ENCODE assay signal across 20 cellular contexts in the genomic region with DNA sequence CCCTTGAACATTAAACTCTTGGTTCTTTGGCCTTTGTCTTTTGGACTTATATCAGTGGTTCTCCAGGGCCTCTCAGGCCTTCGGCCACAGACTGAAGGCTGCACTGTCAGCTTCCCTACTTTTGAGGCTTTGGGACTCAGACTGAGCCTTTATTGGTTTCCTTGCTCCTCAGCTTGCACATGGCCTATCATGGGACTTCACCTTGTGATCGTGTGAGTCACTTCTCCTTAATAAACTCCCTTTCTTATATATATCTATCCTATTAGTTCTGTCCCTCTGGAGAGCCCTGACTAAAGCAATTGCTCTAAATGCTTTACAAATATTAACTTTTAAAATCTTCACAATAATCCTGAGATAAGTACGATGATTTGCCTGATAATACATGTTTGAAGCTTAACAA.
DNase-seq lines count a peak whose midpoint lies in the region; ATAC-seq, FAIRE-seq and TF ChIP-seq lines count a peak whose summit lies in the region.
"Had no signal": no experiment of that assay in that cellular context is flagged by ENCODE, and none has a peak within 500 bp of the region (broad histone marks: within the 10 kb centered on the region; RNA-seq: fewer than 3 reads in every experiment).

No MANE protein-coding gene starts in this region.

- H3K36me3 Mint-ChIP-seq in activated naive CD4-positive, alpha-beta T cell treated with anti-CD3 and anti-CD28 coated beads, Interleukin-2, amount 10 ng/mL, durations not matched to agents 7 days and 5 days: peaks cover 3% of the 10 kb centered on the region
- H3K36me3 Mint-ChIP-seq: CD8-positive, alpha-beta T cell had no signal

- CTCF ChIA-PET in K562 (lab: Yijun Ruan, JAX; ENCODE audit: low intra/inter-chr PET ratio): no interaction called here
- CTCF ChIA-PET in activated naive CD4-positive, alpha-beta T cell treated with anti-CD3 and anti-CD28 coated beads, Interleukin-2, amount 10 ng/mL, durations not matched to agents 7 days and 5 days (lab: Charles Lee): no interaction called here

- ATAC-seq in K562: no peak
- peak; percentile 53 for ATAC-seq in sciatic nerve
- ATAC-seq: CD8-positive, alpha-beta T cell had no signal

- no peak overlapping the region for H3K27ac Mint-ChIP-seq in activated naive CD4-positive, alpha-beta T cell treated with anti-CD3 and anti-CD28 coated beads, Interleukin-2, amount 10 ng/mL, durations not matched to agents 7 days and 5 days
- H3K27ac Mint-ChIP-seq: B cell; CD8-positive, alpha-beta T cell had no signal

- no peaks in the 10 kb centered on the region for H3K4me1 Mint-ChIP-seq in activated naive CD4-positive, alpha-beta T cell treated with anti-CD3 and anti-CD28 coated beads, Interleukin-2, amount 10 ng/mL, durations not matched to agents 7 days and 5 days
- H3K4me1 Mint-ChIP-seq: B cell had no signal

- in situ Hi-C loops in K562 (cut with MboI): no loop called here

- peaks cover 4% of the 10 kb centered on the region for H3K9me3 Mint-ChIP-seq in activated naive CD4-positive, alpha-beta T cell treated with anti-CD3 and anti-CD28 coated beads, Interleukin-2, amount 10 ng/mL, durations not matched to agents 7 days and 5 days

- no peaks in the 10 kb centered on the region for H3K79me2 ChIP-seq in K562 (ENCODE audit: control insufficient read depth, insufficient read depth, low read length)

- intact Hi-C loops in K562 (cut with micrococcal nuclease): no loop called here
- intact Hi-C loops in sciatic nerve (cut with DNase I): no loop called here

- DNase-seq in HCEC 1CT (peak; percentile 6), K562 (ENCODE audit: extremely low read depth in 1 of 4, low spot score in 3 of 4) (no peak), foreskin melanocyte (peak; percentile 95), sciatic nerve (ENCODE audit: low spot score) (no peak), nucleus accumbens (lab: John Stamatoyannopoulos, UW) (no peak), occipital lobe (lab: John Stamatoyannopoulos, UW) (no peak)
- DNase-seq in activated naive CD4-positive, alpha-beta T cell treated with anti-CD3 and anti-CD28 coated beads, Interleukin-2, amount 10 ng/mL, durations not matched to agents 7 days and 5 days: no peak
- DNase-seq: CD8-positive, alpha-beta T cell; COR-L47; DMS 273 treated with DMSO at 0.1 percent for 48 hours; GM23248; IMR-90 had no signal

- no peak for FAIRE-seq in K562 (lab: Jason Lieb, UNC)
- FAIRE-seq: G401.6, GM12891, GM19239, HTR-8/SVneo had no signal

- no TSS peak for BruUV-seq in K562 (replicated peaks; lab: Mats Ljungman, UMichigan)

- no peak overlapping the region for H3K4me3 ChIP-seq in K562
- H3K4me3 ChIP-seq: BLaER1 treated with 17β-estradiol and CSF1 and Interleukin-3, amounts not matched to agents 10 nM and 100 nM; GM23248; HAP-1 had no signal

- no peaks in the 10 kb centered on the region for H3K9me3 ChIP-seq in K562 (replicated peaks; ENCODE audit: control insufficient read depth, insufficient read depth, low read depth, low read length)
- H3K9me3 ChIP-seq: HAP-1 had no signal

- 66% methylated on average over 3 of the region's 3 CpGs for WGBS in K562 (ENCODE audit: insufficient coverage, low coverage, missing lambda C conversion rate)

- H3K4me1 ChIP-seq in K562 (replicated peaks in 1 of 2; ENCODE audit: control insufficient read depth in 2 of 2, insufficient read depth in 2 of 2, low read length in 2 of 2): peaks cover 0 to 9% of the 10 kb centered on the region in 2 experiments; a peak in 2 of 5 replicates
- H3K4me1 ChIP-seq: HAP-1 had no signal

- no peaks in the 10 kb centered on the region for H3K27me3 ChIP-seq in K562 (ENCODE audit: control insufficient read depth in 2 of 2, insufficient read depth in 2 of 2, low read length in 2 of 2)
- H3K27me3 ChIP-seq: BLaER1 treated with 17β-estradiol and CSF1 and Interleukin-3, amounts not matched to agents 10 nM and 100 nM had no signal

- TF ChIP-seq CTCF in K562 (IDR thresholded peaks at IDR 0.05 in 2 of 3, conservative IDR thresholded peaks at IDR 0.05 in 1 of 3; ENCODE audit: insufficient read depth in 2 of 3, low read depth in 1 of 3, low read length in 3 of 3): no peak

- H3K9ac ChIP-seq in K562 (ENCODE audit: insufficient read depth in 1 of 2, low read depth in 2 of 2, low read length in 2 of 2): no peak overlapping the region
- H3K9ac ChIP-seq: BLaER1 treated with 17β-estradiol and CSF1 and Interleukin-3, amounts not matched to agents 10 nM and 100 nM; GM23248 had no signal

- H3K9me1 ChIP-seq in K562 (ENCODE audit: control insufficient read depth, insufficient read depth, low read length): no peaks in the 10 kb centered on the region

- H3K27me3 Mint-ChIP-seq in activated naive CD4-positive, alpha-beta T cell treated with anti-CD3 and anti-CD28 coated beads, Interleukin-2, amount 10 ng/mL, durations not matched to agents 7 days and 5 days: peaks cover 2% of the 10 kb centered on the region
- H3K27me3 Mint-ChIP-seq: B cell had no signal

- no peak overlapping the region for H3K27ac ChIP-seq in K562 (ENCODE audit: extremely low read depth, low read depth, low read length)
- H3K27ac ChIP-seq: BLaER1 treated with 17β-estradiol and CSF1 and Interleukin-3, amounts not matched to agents 10 nM and 100 nM; GM23248; HL-60 had no signal

- TF ChIP-seq EP300 in K562 (IDR thresholded peaks at IDR 0.05; ENCODE audit: low read length): no peak

- no peak overlapping the region for H2AFZ ChIP-seq in K562 (ENCODE audit: low read depth, low read length)
- H2AFZ ChIP-seq: GM23248 had no signal

- H4K20me1 ChIP-seq in K562 (replicated peaks; ENCODE audit: control insufficient read depth, insufficient read depth, low read length): no peaks in the 10 kb centered on the region
- H4K20me1 ChIP-seq: BLaER1 treated with 17β-estradiol and CSF1 and Interleukin-3, amounts not matched to agents 10 nM and 100 nM had no signal

- H3K4me2 ChIP-seq in K562 (ENCODE audit: insufficient read depth, low read length): no peak overlapping the region

- POLR2A ChIA-PET in K562 (lab: Yijun Ruan, JAX): no interaction called here

- TF ChIP-seq POLR2A in K562 (conservative IDR thresholded peaks at IDR 0.05): no peak

- H3K36me3 ChIP-seq in K562 (ENCODE audit: control insufficient read depth, insufficient read depth, low read length): no peaks in the 10 kb centered on the region
- H3K36me3 ChIP-seq: BLaER1 treated with 17β-estradiol and CSF1 and Interleukin-3, amounts not matched to agents 10 nM and 100 nM; HAP-1 had no signal

- no peak for TF ChIP-seq RAD21 in K562 (CRISPR knock-in tag; conservative IDR thresholded peaks at IDR 0.05 in 1 of 2, IDR thresholded peaks at IDR 0.05 in 1 of 2)

- no peak overlapping the region for H3K4me3 Mint-ChIP-seq in activated naive CD4-positive, alpha-beta T cell treated with anti-CD3 and anti-CD28 coated beads, Interleukin-2, amount 10 ng/mL, durations not matched to agents 7 days and 5 days
- H3K4me3 Mint-ChIP-seq: B cell; CD8-positive, alpha-beta T cell had no signal

TF ChIP-seq in K562, 482 proteins besides CTCF, POLR2A, EP300 and RAD21:
- TF ChIP-seq CREBBP (IDR thresholded peaks at IDR 0.05; ENCODE audit: low read depth, low read length): no peak
- TF ChIP-seq FOSL1 (tag; conservative IDR thresholded peaks at IDR 0.05): peak; percentile 57

Comparison
In these comparisons a context has a peak if more than half of its experiments do, and no peak if none do; other contexts are left out.
1. DNase-seq: peak in HCEC 1CT (single experiment) and foreskin melanocyte (single experiment); none in K562 (0 of 4), sciatic nerve (single experiment), nucleus accumbens (0 of 56), activated naive CD4-positive, alpha-beta T cell treated with anti-CD3 and anti-CD28 coated beads, Interleukin-2, amount 10 ng/mL, durations not matched to agents 7 days and 5 days (single experiment) and occipital lobe (single experiment).